Comparison of ENCODE assay signal across 9 cellular contexts in genomic region chr21:31176080-31176551, GRCh38.
DNase-seq lines count a peak whose midpoint lies in the region; ATAC-seq and TF ChIP-seq lines count a peak whose summit lies in the region.
"Had no signal": no experiment of that assay in that cellular context is flagged by ENCODE, and none has a peak within 500 bp of the region (broad histone marks: within the 10 kb centered on the region; RNA-seq: fewer than 3 reads in every experiment).

No MANE protein-coding gene starts in this region.

- no peak for ATAC-seq in activated T-cell treated with anti-CD3 and anti-CD28 coated beads, Interleukin-2, amount 50 U/mL, for 72 hours (replicated peaks in 1 of 2)
- ATAC-seq in activated CD8-positive, alpha-beta T cell treated with anti-CD3 and anti-CD28 coated beads, Interleukin-2, amount 10 ng/mL, durations not matched to agents 7 days and 5 days: no peak
- no peak for ATAC-seq in naive thymus-derived CD8-positive, alpha-beta T cell

- H3K27ac Mint-ChIP-seq in activated T-cell treated with anti-CD3 and anti-CD28 coated beads, Interleukin-2, amount 50 U/mL, for 72 hours: peak overlapping the region; percentile 56
- peak overlapping the region; percentile 26 for H3K27ac Mint-ChIP-seq in activated CD8-positive, alpha-beta T cell treated with anti-CD3 and anti-CD28 coated beads, Interleukin-2, amount 10 ng/mL, durations not matched to agents 7 days and 5 days
- H3K27ac Mint-ChIP-seq in naive thymus-derived CD8-positive, alpha-beta T cell: peak overlapping the region in 9 of 10 donors; percentile 5 to 85 (median 68)

- H3K9me3 Mint-ChIP-seq in activated T-cell treated with anti-CD3 and anti-CD28 coated beads, Interleukin-2, amount 50 U/mL, for 72 hours: no peaks in the 10 kb centered on the region
- no peaks in the 10 kb centered on the region for H3K9me3 Mint-ChIP-seq in activated CD8-positive, alpha-beta T cell treated with anti-CD3 and anti-CD28 coated beads, Interleukin-2, amount 10 ng/mL, durations not matched to agents 7 days and 5 days (ENCODE audit: insufficient read depth)
- no peaks in the 10 kb centered on the region for H3K9me3 Mint-ChIP-seq in naive thymus-derived CD8-positive, alpha-beta T cell

- POLR2A ChIA-PET in activated CD8-positive, alpha-beta T cell treated with anti-CD3 and anti-CD28 coated beads, Interleukin-2, amount 10 ng/mL, durations not matched to agents 7 days and 5 days (lab: Charles Lee): no interaction called here
- POLR2A ChIA-PET in naive thymus-derived CD8-positive, alpha-beta T cell (lab: Charles Lee): interaction anchor here (0.6 to 6.6 kb wide), 5 partner anchors 10 to 36 kb away, joined by 3 to 52 read pairs (median 5); no protein-coding TSS in a partner anchor

- peaks cover 84% of the 10 kb centered on the region for H3K4me1 Mint-ChIP-seq in activated T-cell treated with anti-CD3 and anti-CD28 coated beads, Interleukin-2, amount 50 U/mL, for 72 hours (ENCODE audit: low read depth)
- H3K4me1 Mint-ChIP-seq in activated CD8-positive, alpha-beta T cell treated with anti-CD3 and anti-CD28 coated beads, Interleukin-2, amount 10 ng/mL, durations not matched to agents 7 days and 5 days (ENCODE audit: low read depth): peaks cover 31% of the 10 kb centered on the region
- peaks cover 36 to 73% (median 59%) of the 10 kb centered on the region in 4 donors for H3K4me1 Mint-ChIP-seq in naive thymus-derived CD8-positive, alpha-beta T cell

- no peaks in the 10 kb centered on the region for H3K27me3 Mint-ChIP-seq in activated T-cell treated with anti-CD3 and anti-CD28 coated beads, Interleukin-2, amount 50 U/mL, for 72 hours (ENCODE audit: low read depth)
- no peaks in the 10 kb centered on the region for H3K27me3 Mint-ChIP-seq in activated CD8-positive, alpha-beta T cell treated with anti-CD3 and anti-CD28 coated beads, Interleukin-2, amount 10 ng/mL, durations not matched to agents 7 days and 5 days (ENCODE audit: low read depth)
- no peaks in the 10 kb centered on the region for H3K27me3 Mint-ChIP-seq in naive thymus-derived CD8-positive, alpha-beta T cell

- CTCF ChIA-PET in activated CD8-positive, alpha-beta T cell treated with anti-CD3 and anti-CD28 coated beads, Interleukin-2, amount 10 ng/mL, durations not matched to agents 7 days and 5 days (lab: Charles Lee): interaction anchor here (0.7 to 3.4 kb wide), 9 partner anchors 8 to 405 kb away, joined by 3 to 14 read pairs (median 3); no protein-coding TSS in a partner anchor

- peak overlapping the region; percentile 50 to 67 for H3K4me3 Mint-ChIP-seq in activated T-cell treated with anti-CD3 and anti-CD28 coated beads, Interleukin-2, amount 50 U/mL, for 72 hours
- H3K4me3 Mint-ChIP-seq in activated CD8-positive, alpha-beta T cell treated with anti-CD3 and anti-CD28 coated beads, Interleukin-2, amount 10 ng/mL, durations not matched to agents 7 days and 5 days: no peak overlapping the region
- H3K4me3 Mint-ChIP-seq in naive thymus-derived CD8-positive, alpha-beta T cell: peak overlapping the region in 8 of 10 donors; percentile 5 to 51 (median 39)

- no peak for TF ChIP-seq POLR2A in erythroblast (IDR thresholded peaks at IDR 0.05; ENCODE audit: low read length)

- peaks cover 14 to 20% of the 10 kb centered on the region in 2 donors for H3K36me3 Mint-ChIP-seq in activated T-cell treated with anti-CD3 and anti-CD28 coated beads, Interleukin-2, amount 50 U/mL, for 72 hours (ENCODE audit: insufficient read depth in 2 of 2)
- peaks cover 6% of the 10 kb centered on the region for H3K36me3 Mint-ChIP-seq in activated CD8-positive, alpha-beta T cell treated with anti-CD3 and anti-CD28 coated beads, Interleukin-2, amount 10 ng/mL, durations not matched to agents 7 days and 5 days (ENCODE audit: low read depth)
- H3K36me3 Mint-ChIP-seq in naive thymus-derived CD8-positive, alpha-beta T cell: peaks cover 0 to 1% (median 0%) of the 10 kb centered on the region in 3 donors

- no peak for DNase-seq in activated T-cell treated with anti-CD3 and anti-CD28 coated beads, Interleukin-2, amount 50 U/mL, for 72 hours
- no peak for DNase-seq in activated T-cell treated with anti-CD3 and anti-CD28 coated beads, Interleukin-2, amount 50 U/mL, for 48 hours
- DNase-seq in NOMO-1 (lab: John Stamatoyannopoulos, UW; ENCODE audit: unreplicated experiment in 2 of 2): peak; percentile 39 to 76
- no peak for DNase-seq in activated CD8-positive, alpha-beta T cell treated with anti-CD3 and anti-CD28 coated beads, Interleukin-2, amount 10 ng/mL, durations not matched to agents 7 days and 5 days
- no peak for DNase-seq in naive thymus-derived CD8-positive, alpha-beta T cell
- DNase-seq in NCI-H2196 treated with DMSO at 0.1 percent for 48 hours (lab: John Stamatoyannopoulos, UW; ENCODE audit: unreplicated experiment): no peak
- no peak for DNase-seq in DMS114 treated with DMSO at 0.1 percent for 48 hours (lab: John Stamatoyannopoulos, UW; ENCODE audit: unreplicated experiment)
- no peak for DNase-seq in erythroblast (lab: John Stamatoyannopoulos, UW)
- DNase-seq: SW 1271 had no signal

Comparison
In these comparisons a context has a peak if more than half of its experiments do, and no peak if none do; other contexts are left out.
1. DNase-seq: peak in NOMO-1 (2 of 2); none in activated T-cell treated with anti-CD3 and anti-CD28 coated beads, Interleukin-2, amount 50 U/mL, for 72 hours (0 of 2), activated T-cell treated with anti-CD3 and anti-CD28 coated beads, Interleukin-2, amount 50 U/mL, for 48 hours (0 of 2), activated CD8-positive, alpha-beta T cell treated with anti-CD3 and anti-CD28 coated beads, Interleukin-2, amount 10 ng/mL, durations not matched to agents 7 days and 5 days (single experiment), naive thymus-derived CD8-positive, alpha-beta T cell (0 of 10), NCI-H2196 treated with DMSO at 0.1 percent for 48 hours (single experiment), DMS114 treated with DMSO at 0.1 percent for 48 hours (single experiment) and erythroblast (0 of 2).
2. Peak in every context shown above with its lines, with median percentiles within 50 percentile points of each other: H3K27ac Mint-ChIP-seq.